Comparison of ENCODE assay signal across 34 cellular contexts in genomic region chr10:18685555-18685954, GRCh38. TPM values are rescaled to one million over a fixed set of nuclear protein-coding genes. Genes with fewer than 3 reads are reported as not detected.
DNase-seq lines count a peak whose midpoint lies in the region; ATAC-seq and TF ChIP-seq lines count a peak whose summit lies in the region.
"Had no signal": no experiment of that assay in that cellular context is flagged by ENCODE, and none has a peak within 500 bp of the region (broad histone marks: within the 10 kb centered on the region; RNA-seq: fewer than 3 reads in every experiment).

No MANE protein-coding gene starts in this region.

- H3K79me2 ChIP-seq in HCT116 (ENCODE audit: insufficient read depth, low read length), result no peaks in the 10 kb centered on the region
- H3K79me2 ChIP-seq in neural cell (replicated peaks; ENCODE audit: insufficient read depth, low read length), result no peaks in the 10 kb centered on the region
- no peaks in the 10 kb centered on the region for H3K79me2 ChIP-seq in OCI-LY7 (ENCODE audit: insufficient read depth, low read depth, low read length)

- no peaks in the 10 kb centered on the region for H3K9me3 Mint-ChIP-seq in Calu3 (ENCODE audit: low read depth, unreplicated experiment)
- no peaks in the 10 kb centered on the region for H3K9me3 Mint-ChIP-seq in type B pancreatic cell
- H3K9me3 Mint-ChIP-seq: CD14-positive monocyte; CD4-positive, alpha-beta memory T cell; CD4-positive, alpha-beta T cell; CD8-positive, alpha-beta memory T cell; CD8-positive, alpha-beta T cell had no signal

- no peak for TF ChIP-seq POLR2A in HCT116 (IDR thresholded peaks at IDR 0.05; ENCODE audit: borderline replicate concordance, extremely low read depth, insufficient read depth, insufficient read length)

- H3K4me1 ChIP-seq in HCT116 (ENCODE audit: control insufficient read depth in 1 of 2, insufficient read depth in 2 of 2, low read length in 2 of 2) (peaks cover 16 to 50% of the 10 kb centered on the region in 2 experiments), OCI-LY7 (ENCODE audit: insufficient read depth, low read length, poor library complexity, severe bottlenecking) (no peaks in the 10 kb centered on the region)
- H3K4me1 ChIP-seq: BE2C, BLaER1 had no signal

- H3K9ac ChIP-seq in HCT116 (ENCODE audit: low read length) (no peak overlapping the region), neural cell (ENCODE audit: low read length) (no peak overlapping the region)
- H3K9ac ChIP-seq: BLaER1; BLaER1 treated with 17β-estradiol and CSF1 and Interleukin-3, amounts not matched to agents 10 nM and 100 nM had no signal

- TF ChIP-seq RAD21 in HCT116 (IDR thresholded peaks at IDR 0.05; ENCODE audit: low read depth) (no peak), neural cell (conservative IDR thresholded peaks at IDR 0.05) (no peak)

- no peaks in the 10 kb centered on the region for H3F3A ChIP-seq in neural cell (ENCODE audit: insufficient read depth, low read length, poor library complexity, severe bottlenecking)

- no peaks in the 10 kb centered on the region for H4K20me1 ChIP-seq in HCT116 (ENCODE audit: insufficient read depth)
- H4K20me1 ChIP-seq in neural cell (ENCODE audit: insufficient read depth), result no peaks in the 10 kb centered on the region
- no peaks in the 10 kb centered on the region; the same call in 1 of the 2 replicates for H4K20me1 ChIP-seq in OCI-LY7 (ENCODE audit: insufficient read depth, low read length)
- H4K20me1 ChIP-seq: BLaER1 treated with 17β-estradiol and CSF1 and Interleukin-3, amounts not matched to agents 10 nM and 100 nM had no signal

- DNase-seq in Calu3, result no peak
- DNase-seq in HCT116 (ENCODE audit: low read depth, low spot score), result no peak
- peak; percentile 32 for DNase-seq in fibroblast of the aortic adventitia (ENCODE audit: low read depth)
- DNase-seq in OCI-LY7 (ENCODE audit: low spot score), result no peak
- no peak for DNase-seq in type B pancreatic cell (ENCODE audit: extremely low spot score, unreplicated experiment)
- DNase-seq: 8988T; ACHN; AML-193; BE2C; C1 segment of cervical spinal cord; Caco-2; CD4-positive, alpha-beta memory T cell; CD4-positive, alpha-beta T cell; CD8-positive, alpha-beta memory T cell; CD8-positive, alpha-beta T cell; COR-L47; DMS 273 treated with DMSO at 0.1 percent for 48 hours; DMS153; DMS53; DMS79; DMS79 treated with DMSO at 0.1 percent for 48 hours; DND-41; EL had no signal

- intact Hi-C loops in Calu3 (cut with micrococcal nuclease; ENCODE audit: unreplicated experiment) (no loop called here), HCT116 (cut with micrococcal nuclease) (no loop called here), OCI-LY7 (cut with micrococcal nuclease; ENCODE audit: unreplicated experiment) (no loop called here)

- CTCF ChIA-PET in Calu3 (lab: Charles Lee), result no interaction called here
- CTCF ChIA-PET in HCT116 (lab: Charles Lee), result no interaction called here
- CTCF ChIA-PET in OCI-LY7 (lab: Charles Lee; ENCODE audit: unreplicated experiment), result no interaction called here

- H3K4me2 ChIP-seq in HCT116 (ENCODE audit: low read length), result 0 out of 2 replicates have a peak overlapping the region, but pooled peaks have one; percentile 60
- no peak overlapping the region for H3K4me2 ChIP-seq in neural cell (ENCODE audit: low read length)
- no peak overlapping the region for H3K4me2 ChIP-seq in OCI-LY7 (ENCODE audit: low read length)
- H3K4me2 ChIP-seq: A549; BLaER1; BLaER1 treated with 17β-estradiol and CSF1 and Interleukin-3, amounts not matched to agents 10 nM and 100 nM had no signal

- H3K27ac Mint-ChIP-seq in Calu3 (ENCODE audit: unreplicated experiment) (no peak overlapping the region), type B pancreatic cell (no peak overlapping the region)
- H3K27ac Mint-ChIP-seq: B cell; CD14-positive monocyte; CD4-positive, alpha-beta memory T cell; CD4-positive, alpha-beta T cell; CD8-positive, alpha-beta memory T cell; CD8-positive, alpha-beta T cell had no signal

- no peak overlapping the region for H3K4me3 ChIP-seq in HCT116 (replicated peaks in 1 of 2; ENCODE audit: low read depth in 1 of 2, low read length in 2 of 2)
- no peak overlapping the region for H3K4me3 ChIP-seq in fibroblast of the aortic adventitia (ENCODE audit: low read depth, low read length)
- no peak overlapping the region for H3K4me3 ChIP-seq in neural cell (ENCODE audit: low read length)
- H3K4me3 ChIP-seq in OCI-LY7 (ENCODE audit: low read depth, low read length, poor library complexity, severe bottlenecking), result no peak overlapping the region
- H3K4me3 ChIP-seq: A549; BLaER1; BLaER1 treated with 17β-estradiol and CSF1 and Interleukin-3, amounts not matched to agents 10 nM and 100 nM had no signal

- RAD21 ChIA-PET in HCT116 (lab: Charles Lee; ENCODE audit: low non-redundant PET in 1 of 2, low total read pairs in 2 of 2, uncharacterized antibody in 2 of 2, unreplicated experiment in 2 of 2), result no interaction called here

- no peaks in the 10 kb centered on the region for H3K27me3 Mint-ChIP-seq in Calu3 (ENCODE audit: unreplicated experiment)
- H3K27me3 Mint-ChIP-seq in type B pancreatic cell, result no peaks in the 10 kb centered on the region
- H3K27me3 Mint-ChIP-seq: CD4-positive, alpha-beta T cell had no signal

- TF ChIP-seq EP300 in neural cell (conservative IDR thresholded peaks at IDR 0.05; ENCODE audit: poor library complexity, severe bottlenecking), result peak; percentile 76

- no peak for TF ChIP-seq CTCF in Calu3 (IDR thresholded peaks at IDR 0.05; ENCODE audit: unreplicated experiment)
- TF ChIP-seq CTCF in HCT116 (IDR thresholded peaks at IDR 0.05 in 2 of 3, conservative IDR thresholded peaks at IDR 0.05 in 1 of 3; ENCODE audit: borderline replicate concordance in 1 of 3, insufficient read depth in 1 of 3, low read depth in 2 of 3, low read length in 2 of 3), result no peak
- TF ChIP-seq CTCF in fibroblast of the aortic adventitia (IDR thresholded peaks at IDR 0.05; ENCODE audit: insufficient read depth, low read length), result no peak
- no peak for TF ChIP-seq CTCF in neural cell (IDR thresholded peaks at IDR 0.05; ENCODE audit: poor library complexity, severe bottlenecking)
- no peak for TF ChIP-seq CTCF in OCI-LY7 (conservative IDR thresholded peaks at IDR 0.05; ENCODE audit: low read length)
- no peak for TF ChIP-seq CTCF in type B pancreatic cell (conservative IDR thresholded peaks at IDR 0.05)

- H3K9me3 ChIP-seq in HCT116 (ENCODE audit: control insufficient read depth in 1 of 2, insufficient read depth in 1 of 2, low read depth in 1 of 2, low read length in 2 of 2), result no peaks in the 10 kb centered on the region
- no peaks in the 10 kb centered on the region for H3K9me3 ChIP-seq in neural cell (ENCODE audit: low read length)
- H3K9me3 ChIP-seq in OCI-LY7 (ENCODE audit: low read length), result no peaks in the 10 kb centered on the region
- H3K9me3 ChIP-seq: A549; BE2C; BLaER1; BLaER1 treated with 17β-estradiol and CSF1 and Interleukin-3, amounts not matched to agents 10 nM and 100 nM; Caco-2 had no signal

- no peak for ATAC-seq in HCT116
- no peak for ATAC-seq in GM18520 (IDR thresholded peaks at IDR 0.05; ENCODE audit: unreplicated experiment)
- no peak for ATAC-seq in GM19023 (IDR thresholded peaks at IDR 0.05; ENCODE audit: unreplicated experiment)
- ATAC-seq: A549 had no signal

- POLR2A ChIA-PET in HCT116 (lab: Charles Lee), result no interaction called here
- POLR2A ChIA-PET in OCI-LY7 (lab: Charles Lee), result no interaction called here

- H3K27ac ChIP-seq in HCT116 (ENCODE audit: low read depth, low read length), result no peak overlapping the region
- no peak overlapping the region for H3K27ac ChIP-seq in neural cell (ENCODE audit: low read length)
- H3K27ac ChIP-seq in OCI-LY7 (ENCODE audit: low read depth, low read length, poor library complexity, severe bottlenecking), result no peak overlapping the region
- H3K27ac ChIP-seq: 22Rv1; A549; BLaER1; BLaER1 treated with 17β-estradiol and CSF1 and Interleukin-3, amounts not matched to agents 10 nM and 100 nM; C4-2B had no signal

- no peaks in the 10 kb centered on the region for H3K36me3 ChIP-seq in HCT116 (ENCODE audit: control insufficient read depth in 1 of 2, insufficient read depth in 2 of 2, low read length in 2 of 2)
- H3K36me3 ChIP-seq in neural cell (ENCODE audit: insufficient read depth, low read length), result no peaks in the 10 kb centered on the region
- H3K36me3 ChIP-seq in OCI-LY7 (ENCODE audit: insufficient read depth, low read length), result peaks cover 10% of the 10 kb centered on the region; the same call in 1 of the 2 replicates
- H3K36me3 ChIP-seq: BE2C had no signal

- no peaks in the 10 kb centered on the region for H3K27me3 ChIP-seq in HCT116 (ENCODE audit: insufficient read depth, low read length)
- H3K27me3 ChIP-seq in neural cell (ENCODE audit: insufficient read depth, low read depth, low read length), result no peaks in the 10 kb centered on the region
- H3K27me3 ChIP-seq: BE2C; BLaER1; BLaER1 treated with 17β-estradiol and CSF1 and Interleukin-3, amounts not matched to agents 10 nM and 100 nM had no signal

- H3K4me1 Mint-ChIP-seq in Calu3 (ENCODE audit: low read depth, unreplicated experiment) (peaks cover 52% of the 10 kb centered on the region), type B pancreatic cell (ENCODE audit: unreplicated experiment) (peaks cover 6% of the 10 kb centered on the region)
- H3K4me1 Mint-ChIP-seq: B cell had no signal

- peaks cover 28% of the 10 kb centered on the region for H3K36me3 Mint-ChIP-seq in Calu3 (ENCODE audit: insufficient read depth, unreplicated experiment)
- peaks cover 5% of the 10 kb centered on the region for H3K36me3 Mint-ChIP-seq in type B pancreatic cell
- H3K36me3 Mint-ChIP-seq: CD8-positive, alpha-beta T cell had no signal

- no peak overlapping the region for H2AFZ ChIP-seq in HCT116 (ENCODE audit: low read depth, low read length, poor library complexity, severe bottlenecking)
- H2AFZ ChIP-seq in neural cell (ENCODE audit: low read depth, low read length), result no peak overlapping the region
- H2AFZ ChIP-seq in OCI-LY7 (ENCODE audit: low read length), result no peak overlapping the region

- H3K4me3 Mint-ChIP-seq in Calu3 (ENCODE audit: low read depth, unreplicated experiment), result no peak overlapping the region
- H3K4me3 Mint-ChIP-seq in type B pancreatic cell, result no peak overlapping the region
- H3K4me3 Mint-ChIP-seq: B cell; CD14-positive monocyte; CD4-positive, alpha-beta memory T cell; CD4-positive, alpha-beta T cell; CD4-positive, CD25-positive, alpha-beta regulatory T cell; CD8-positive, alpha-beta memory T cell; CD8-positive, alpha-beta T cell had no signal

- H3K9me2 ChIP-seq in HCT116 (ENCODE audit: insufficient read depth) (no peaks in the 10 kb centered on the region), neural cell (ENCODE audit: insufficient read depth, low read length) (no peaks in the 10 kb centered on the region), OCI-LY7 (ENCODE audit: insufficient read depth, low read length) (no peaks in the 10 kb centered on the region)

- TSS peak; percentile 18 for BruUV-seq in Calu3 (replicated peaks; lab: Mats Ljungman, UMichigan)
- BruUV-seq in HCT116 (replicated peaks; lab: Mats Ljungman, UMichigan), result no TSS peak
- no TSS peak for BruUV-seq in OCI-LY7 (replicated peaks; lab: Mats Ljungman, UMichigan)

RNA-seq across cellular contexts. Expression of gene ARL5B, which starts 26.3 kb away (rescaled TPM):
- 15.3 and 17.7 TPM in 2 replicates for total RNA-seq in Calu3 (2022)
- 21.1 TPM for total RNA-seq in HCT116 (2021; ENCODE audit: unreplicated experiment)
- 4.8 and 5.2 TPM in 2 replicates for polyA plus RNA-seq in HCT116 (2012)
- total RNA-seq in fibroblast of the aortic adventitia (ENCODE audit: low replicate concordance), result 11.6 and 18.0 TPM in 2 replicates
- 45.1 and 50.0 TPM in 2 replicates for polyA plus RNA-seq in neural cell
- polyA minus RNA-seq in neural cell, result 148 and 158 TPM in 2 replicates
- 9.9 and 11.5 TPM in 2 replicates for total RNA-seq in OCI-LY7 (2014; rRNA removed; shearing (Covaris generic))
- total RNA-seq in OCI-LY7 (2022), result 17.5 and 20.0 TPM in 2 replicates
- 34.9 and 38.0 TPM in 2 replicates for total RNA-seq in type B pancreatic cell (ENCODE audit: low replicate concordance)

RNA-seq across cellular contexts. Expression of gene NSUN6, which starts 34.2 kb away (rescaled TPM):
- total RNA-seq in Calu3 (2022) (10.5 and 14.5 TPM in 2 replicates), HCT116 (2021; ENCODE audit: unreplicated experiment) (12.5 TPM), fibroblast of the aortic adventitia (ENCODE audit: low replicate concordance) (12.3 and 23.4 TPM in 2 replicates), OCI-LY7 (2022) (27.2 and 36.0 TPM in 2 replicates), type B pancreatic cell (ENCODE audit: low replicate concordance) (10.6 and 14.3 TPM in 2 replicates)
- 3.7 and 6.3 TPM in 2 replicates for polyA plus RNA-seq in HCT116 (2012)
- polyA plus RNA-seq in neural cell, result 49.1 and 74.6 TPM in 2 replicates
- polyA minus RNA-seq in neural cell, result 57.5 and 59.0 TPM in 2 replicates
- total RNA-seq in OCI-LY7 (2014; rRNA removed; shearing (Covaris generic)), result 20.0 and 23.2 TPM in 2 replicates
